Comparison of ENCODE assay signal across 1 cellular context in the genomic region with DNA sequence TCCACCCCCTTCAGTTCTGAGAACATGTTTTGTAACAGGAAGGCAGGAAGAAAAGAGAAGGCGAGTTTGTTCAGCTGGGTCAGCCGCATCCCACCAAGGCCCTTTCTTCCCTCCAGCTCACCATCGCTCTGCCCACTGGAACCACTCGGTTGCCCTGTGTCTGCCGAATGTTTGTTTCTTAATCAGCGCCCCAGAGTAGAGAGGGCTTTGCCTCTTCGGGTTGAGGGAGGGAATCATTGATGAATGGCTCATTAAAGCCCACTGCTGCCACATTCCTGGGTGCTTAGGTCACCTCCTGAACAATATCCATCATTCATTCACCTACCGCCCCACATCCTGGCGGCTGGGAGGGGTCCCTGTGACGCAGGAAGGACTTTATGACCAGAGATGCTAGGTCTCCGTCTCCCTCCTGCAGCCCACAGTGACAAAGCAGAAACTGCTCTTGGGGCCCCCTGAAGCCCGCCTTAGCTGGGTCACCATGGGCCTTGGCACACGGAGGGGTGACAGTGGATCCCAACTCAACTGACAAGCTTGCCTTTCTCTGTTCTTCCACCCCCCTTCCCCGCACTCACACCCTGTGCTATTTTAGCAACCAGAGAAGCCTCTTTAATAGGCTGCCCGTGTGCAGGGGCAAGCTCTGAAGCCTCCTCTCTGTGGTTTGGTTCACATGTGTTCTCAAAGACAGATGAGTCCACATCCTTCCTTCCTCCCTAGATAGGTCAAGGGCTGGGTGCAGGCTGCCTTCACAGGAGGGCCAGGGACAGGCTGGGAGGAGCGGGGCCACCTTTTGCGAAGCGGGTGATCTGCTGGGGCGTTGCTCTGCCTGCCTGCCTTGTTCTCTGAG.
TF ChIP-seq lines count a peak whose summit lies in the region.

No MANE protein-coding gene starts in this region.

TF ChIP-seq in GM12878, 131 proteins besides CTCF, POLR2A, EP300 and RAD21 (continued from another document):
- TF ChIP-seq JUND (IDR thresholded peaks at IDR 0.05; ENCODE audit: low read depth, low read length) (no peak), RUNX3 (IDR thresholded peaks at IDR 0.05; ENCODE audit: low read length) (peak; percentile 79), PAX5 (IDR thresholded peaks at IDR 0.05; ENCODE audit: borderline replicate concordance, low read depth, low read length) (no peak), ASH2L (IDR thresholded peaks at IDR 0.05; ENCODE audit: borderline replicate concordance, low read depth) (no peak), MEF2A (IDR thresholded peaks at IDR 0.05; ENCODE audit: insufficient read depth, low read depth, low read length) (0 out of 2 replicates have a peak, but pooled peaks have one; percentile 29)
- TF ChIP-seq, protein P1, sequence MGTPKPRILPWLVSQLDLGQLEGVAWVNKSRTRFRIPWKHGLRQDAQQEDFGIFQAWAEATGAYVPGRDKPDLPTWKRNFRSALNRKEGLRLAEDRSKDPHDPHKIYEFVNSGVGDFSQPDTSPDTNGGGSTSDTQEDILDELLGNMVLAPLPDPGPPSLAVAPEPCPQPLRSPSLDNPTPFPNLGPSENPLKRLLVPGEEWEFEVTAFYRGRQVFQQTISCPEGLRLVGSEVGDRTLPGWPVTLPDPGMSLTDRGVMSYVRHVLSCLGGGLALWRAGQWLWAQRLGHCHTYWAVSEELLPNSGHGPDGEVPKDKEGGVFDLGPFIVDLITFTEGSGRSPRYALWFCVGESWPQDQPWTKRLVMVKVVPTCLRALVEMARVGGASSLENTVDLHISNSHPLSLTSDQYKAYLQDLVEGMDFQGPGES (IDR thresholded peaks at IDR 0.05), result no peak
